8 cellular contexts compared by ENCODE assay signal in the genomic region with DNA sequence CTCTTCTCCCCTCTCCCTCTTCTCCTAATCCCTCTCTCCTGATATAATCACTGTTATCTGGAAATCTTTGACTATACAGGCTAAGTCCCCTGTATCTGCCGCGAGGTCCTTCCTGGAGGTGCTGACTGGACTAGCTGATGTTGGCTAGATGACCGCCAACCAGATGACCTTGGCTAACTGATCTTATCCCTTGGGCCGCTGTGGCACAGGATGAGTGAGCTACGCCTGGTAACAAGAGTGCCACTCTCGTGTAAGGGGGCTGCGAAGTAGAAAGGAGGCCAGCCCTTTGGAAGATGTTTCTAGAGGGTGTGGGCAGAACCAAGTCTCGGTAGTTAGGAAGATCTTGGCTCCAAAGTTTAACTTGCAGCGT. TPM values are rescaled to one million over a fixed set of nuclear protein-coding genes. Genes with fewer than 3 reads are reported as not detected.
A peak's percentile ranks its signal among the peaks of the same experiment; 100 is the strongest.
DNase-seq lines count a peak whose midpoint lies in the region; ATAC-seq, FAIRE-seq and TF ChIP-seq lines count a peak whose summit lies in the region.

No MANE protein-coding gene starts in this region.

- peaks cover 3 to 5% (median 4%) of the 10 kb centered on the region in 3 donors for H3K9me3 Mint-ChIP-seq in IgD-negative memory B cell

- H3K36me3 ChIP-seq in K562 (ENCODE audit: control insufficient read depth, insufficient read depth, low read length) (peaks cover 25% of the 10 kb centered on the region), lung (ENCODE audit: control insufficient read depth in 2 of 2, insufficient read depth in 2 of 2, low read length in 2 of 2) (no peaks in the 10 kb centered on the region), urinary bladder (ENCODE audit: insufficient read depth) (no peaks in the 10 kb centered on the region)

- BruUV-seq in K562 (replicated peaks; lab: Mats Ljungman, UMichigan), result no TSS peak

- H4K20me1 ChIP-seq in K562 (replicated peaks; ENCODE audit: control insufficient read depth, insufficient read depth, low read length), result no peaks in the 10 kb centered on the region

- FAIRE-seq in K562 (lab: Jason Lieb, UNC), result peak; percentile 78

- peak overlapping the region in 1 of 3 donors; percentile 79 for H3K27ac Mint-ChIP-seq in IgD-negative memory B cell

- peak; percentile 17; the same call in 1 of the 2 replicates for TF ChIP-seq EP300 in K562 (IDR thresholded peaks at IDR 0.05; ENCODE audit: low read length)

- CTCF ChIA-PET in K562 (lab: Yijun Ruan, JAX; ENCODE audit: low intra/inter-chr PET ratio), result no interaction called here

- TF ChIP-seq POLR2A in K562 (conservative IDR thresholded peaks at IDR 0.05), result no peak

- WGBS in K562 (ENCODE audit: insufficient coverage, low coverage, missing lambda C conversion rate), result 1% methylated on average over 9 of the region's 9 CpGs
- 14 to 24% methylated on average over 9 of the region's 9 CpGs for WGBS in lung, 2 donors
- WGBS in urinary bladder, result 7% methylated on average over 9 of the region's 9 CpGs

- H3K36me3 Mint-ChIP-seq in IgD-negative memory B cell, result peaks cover 5% of the 10 kb centered on the region

- H3K4me1 ChIP-seq in K562 (replicated peaks in 1 of 2; ENCODE audit: control insufficient read depth in 2 of 2, insufficient read depth in 2 of 2, low read length in 2 of 2), result peaks cover 9 to 12% of the 10 kb centered on the region in 2 experiments; a peak in 4 of 5 replicates
- H3K4me1 ChIP-seq in lung (ENCODE audit: control insufficient read depth in 2 of 2, insufficient read depth in 2 of 2, low read length in 2 of 2), result peaks cover 1 to 7% of the 10 kb centered on the region in 2 donors
- no peaks in the 10 kb centered on the region for H3K4me1 ChIP-seq in urinary bladder (ENCODE audit: insufficient read depth)

- TF ChIP-seq CTCF in GM12875 (IDR thresholded peaks at IDR 0.05; ENCODE audit: borderline replicate concordance, insufficient read depth, low read depth, low read length) (no peak), K562 (IDR thresholded peaks at IDR 0.05 in 2 of 3, conservative IDR thresholded peaks at IDR 0.05 in 1 of 3; ENCODE audit: insufficient read depth in 2 of 3, low read depth in 1 of 3, low read length in 3 of 3) (no peak), lung (IDR thresholded peaks at IDR 0.05; ENCODE audit: control extremely low read depth, extremely low read depth) (no peak)

- peaks cover 47% of the 10 kb centered on the region for H3K79me2 ChIP-seq in K562 (ENCODE audit: control insufficient read depth, insufficient read depth, low read length)

- peak overlapping the region; percentile 99 for H2AFZ ChIP-seq in K562 (ENCODE audit: low read depth, low read length)

- in situ Hi-C loops in K562 (cut with MboI), result no loop called here

- H3K27ac ChIP-seq in K562 (ENCODE audit: extremely low read depth, low read depth, low read length) (peak overlapping the region; percentile 82), lung (ENCODE audit: low read depth in 1 of 2, low read length in 1 of 2) (peak overlapping the region in 1 of 2 donors; percentile 58), urinary bladder (ENCODE audit: low read depth) (no peak overlapping the region)

- DNase-seq in K562 (ENCODE audit: extremely low read depth in 1 of 4, low spot score in 3 of 4) (peak in 1 of 4 experiments; percentile 79), lung (ENCODE audit: low spot score) (no peak), NOMO-1 treated with dmso at 0.1 percent for 144 hours (lab: John Stamatoyannopoulos, UW; ENCODE audit: unreplicated experiment) (no peak)
- no peak for DNase-seq in stimulated activated CD4-positive, alpha-beta T cell treated with anti-CD3 and anti-CD28 coated beads, Interleukin-2, amount 100 ng/mL, for 24 hours

- intact Hi-C loops in K562 (cut with micrococcal nuclease), result no loop called here

- H3K4me3 ChIP-seq in GM12875 (ENCODE audit: low read depth, low read length) (peak overlapping the region; percentile 95), K562 (peak overlapping the region; percentile 97), lung (peak overlapping the region; percentile 44), urinary bladder (ENCODE audit: low read depth, low read length) (peak overlapping the region; percentile 89)

- peak overlapping the region; percentile 88 to 95 (median 92) for H3K4me3 Mint-ChIP-seq in IgD-negative memory B cell

- peaks cover 7% of the 10 kb centered on the region for H3K27me3 Mint-ChIP-seq in IgD-negative memory B cell

- ATAC-seq in GM21723 (IDR thresholded peaks at IDR 0.05; ENCODE audit: unreplicated experiment) (peak; percentile 30), K562 (peak; percentile 51), lung (ENCODE audit: insufficient read depth, low FRiP score) (peak; percentile 15)

- H3K9ac ChIP-seq in K562 (ENCODE audit: insufficient read depth in 1 of 2, low read depth in 2 of 2, low read length in 2 of 2), result peak overlapping the region; percentile 64 to 77; a peak in 3 of 4 replicates

- H3K4me2 ChIP-seq in K562 (ENCODE audit: insufficient read depth, low read length), result peak overlapping the region; percentile 96

- H3K27me3 ChIP-seq in K562 (ENCODE audit: control insufficient read depth in 2 of 2, insufficient read depth in 2 of 2, low read length in 2 of 2) (no peaks in the 10 kb centered on the region), lung (ENCODE audit: control insufficient read depth, insufficient read depth) (no peaks in the 10 kb centered on the region)

- H3K9me3 ChIP-seq in K562 (replicated peaks; ENCODE audit: control insufficient read depth, insufficient read depth, low read depth, low read length) (0 out of 2 replicates have a peak, but pooled peaks cover 12% of the 10 kb centered on the region), lung (ENCODE audit: control insufficient read depth in 2 of 2, insufficient read depth in 1 of 2, low read length in 1 of 2) (peaks cover 0 to 4% of the 10 kb centered on the region in 2 donors)

- no peaks in the 10 kb centered on the region for H3K9me1 ChIP-seq in K562 (ENCODE audit: control insufficient read depth, insufficient read depth, low read length)

- no peak for TF ChIP-seq RAD21 in K562 (CRISPR knock-in tag; conservative IDR thresholded peaks at IDR 0.05 in 1 of 2, IDR thresholded peaks at IDR 0.05 in 1 of 2)

- peaks cover 23 to 29% (median 24%) of the 10 kb centered on the region in 3 donors for H3K4me1 Mint-ChIP-seq in IgD-negative memory B cell

- POLR2A ChIA-PET in K562 (lab: Yijun Ruan, JAX), result interaction anchor here (0.6 to 1.1 kb wide), 7 partner anchors 8 to 344 kb away, joined by 3 to 4 read pairs (median 3); no protein-coding TSS in a partner anchor

TF ChIP-seq in K562, 482 proteins besides CTCF, POLR2A, EP300 and RAD21 (continues in another document):
- TF ChIP-seq ELF2 (CRISPR knock-in tag; IDR thresholded peaks at IDR 0.05) (no peak), RBM25 (IDR thresholded peaks at IDR 0.05; ENCODE audit: low read depth, low read length, severe bottlenecking) (peak; percentile 53), NR2C1 (IDR thresholded peaks at IDR 0.05) (peak; percentile 41), NR2C1 (tag; IDR thresholded peaks at IDR 0.05) (peak; percentile 59), RFX5 (IDR thresholded peaks at IDR 0.05; ENCODE audit: low read depth, low read length) (no peak), MBD1 (CRISPR knock-in tag; IDR thresholded peaks at IDR 0.05) (no peak)

RNA-seq across cellular contexts. Expression of gene PRRC1, which starts 0.3 kb away (rescaled TPM):
- polyA plus RNA-seq in IgD-negative memory B cell (30.7 TPM), K562 (2011; rRNA removed) (62.1 and 77.6 TPM in 2 replicates), K562 (2014; fragmentation: Illumina TruSeq; extraction: Trizol) (38.0 and 43.9 TPM in 2 replicates), K562 (2014; fragmentation: Nextera tagmentation; extraction: Ambion mirVana) (10 to 100 TPM; 44.3 to 68.7 TPM), K562 (2014; rRNA removed) (28.9 and 32.2 TPM in 2 replicates), lung (10 to 100 TPM; 22.9 to 25.0 TPM), urinary bladder (20.8 TPM)
- total RNA-seq in K562 (2011; cell fraction: chromatin; rRNA removed; ENCODE audit: low replicate concordance), result 53.6 and 122 TPM in 2 replicates
- 36.7 and 44.0 TPM in 2 replicates for total RNA-seq in K562 (2011; cell fraction: nucleolus; rRNA removed)
- 65.5 and 95.0 TPM in 2 replicates for total RNA-seq in K562 (2011; cell fraction: nucleoplasm; rRNA removed)
- total RNA-seq in K562 (2014; rRNA removed) (23.4 and 24.7 TPM in 2 replicates), K562 (2014; rRNA removed; fragmentation: Illumina TruSeq; extraction: Trizol) (39.1 and 39.2 TPM in 2 replicates), K562 (2015; rRNA removed; fragmentation: Illumina TruSeq; extraction: Trizol) (38.4 and 41.1 TPM in 2 replicates), K562 (2021) (48.0 and 51.4 TPM in 2 replicates), lung (10 to 100 TPM; 56.8 to 88.1 TPM), urinary bladder (108 TPM)
- 42.1 and 82.3 TPM in 2 replicates for polyA plus RNA-seq in K562 (2011; cell fraction: cytosol; rRNA removed)
- polyA plus RNA-seq in K562 (2011; cell fraction: nucleus; rRNA removed), result 60.0 and 97.1 TPM in 2 replicates
- 33.7 and 34.3 TPM in 2 replicates for polyA plus RNA-seq in K562 (2012)
- 194 and 197 TPM in 2 replicates for polyA minus RNA-seq in K562 (2011; rRNA and poly(A)+ RNA removed)
- 48.2 and 51.7 TPM in 2 replicates for polyA minus RNA-seq in K562 (2011; cell fraction: cytosol; rRNA and poly(A)+ RNA removed)
- 41.2 and 96.2 TPM in 2 replicates for polyA minus RNA-seq in K562 (2011; cell fraction: nucleus; rRNA and poly(A)+ RNA removed)

Comparison
In these comparisons a context has a peak if more than half of its experiments do, and no peak if none do; other contexts are left out.
1. H3K4me3 ChIP-seq: peak in every context shown above with its lines; median percentile 97 in K562; 95 in GM12875; 89 in urinary bladder; 44 in lung.